17 cellular contexts compared by ENCODE assay signal in the genomic region with DNA sequence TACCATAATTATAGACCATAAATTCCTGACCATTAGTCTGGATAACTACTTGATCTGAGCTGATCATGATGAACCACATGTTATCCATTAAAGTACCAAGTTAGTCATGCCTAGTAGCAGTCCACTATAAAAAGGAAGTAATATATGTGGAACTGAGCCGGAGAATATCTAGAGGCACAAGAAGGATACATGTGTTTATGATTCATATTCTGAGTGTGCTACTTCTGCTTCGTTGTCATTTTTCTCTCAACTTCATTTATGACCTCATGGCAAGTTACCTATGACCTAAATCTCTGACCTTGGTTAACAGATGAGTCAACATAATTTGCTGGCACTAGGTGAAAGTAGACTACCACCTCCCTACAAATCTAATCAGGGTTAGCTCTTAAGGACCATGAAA. TPM values are rescaled to one million over a fixed set of nuclear protein-coding genes. Genes with fewer than 3 reads are reported as not detected.
DNase-seq lines count a peak whose midpoint lies in the region; ATAC-seq, FAIRE-seq and TF ChIP-seq lines count a peak whose summit lies in the region.
"Had no signal": no experiment of that assay in that cellular context is flagged by ENCODE, and none has a peak within 500 bp of the region (broad histone marks: within the 10 kb centered on the region; RNA-seq: fewer than 3 reads in every experiment).

No MANE protein-coding gene starts in this region.

- no peak for TF ChIP-seq RAD21 in GM12878 (IDR thresholded peaks at IDR 0.05; ENCODE audit: insufficient read depth, low read depth, low read length)

- H3K79me2 ChIP-seq in GM12878 (ENCODE audit: control insufficient read depth, insufficient read depth, low read length): no peaks in the 10 kb centered on the region

- TF ChIP-seq CTCF in NB4 (IDR thresholded peaks at IDR 0.05; ENCODE audit: low read depth, low read length) (no peak), GM12878 (IDR thresholded peaks at IDR 0.05 in 2 of 3, conservative IDR thresholded peaks at IDR 0.05 in 1 of 3; ENCODE audit: control insufficient read depth in 2 of 3, extremely low read depth in 1 of 3, insufficient read depth in 1 of 3, low read depth in 3 of 3, low read length in 3 of 3) (no peak), left lung (IDR thresholded peaks at IDR 0.05) (no peak)

- no TSS peak for BruUV-seq in GM12878 (replicated peaks; lab: Mats Ljungman, UMichigan)

- TF ChIP-seq POLR2A in NB4 (IDR thresholded peaks at IDR 0.05; ENCODE audit: extremely low read depth, insufficient read length) (no peak), GM12878 (IDR thresholded peaks at IDR 0.05; ENCODE audit: low read depth, low read length) (no peak)

- in situ Hi-C loops in GM12878 (cut with MboI): loop anchor here (10.0 kb wide), 1 partner anchor 340 kb away; no protein-coding TSS in a partner anchor

- POLR2A ChIA-PET in GM12878 (lab: Charles Lee): no interaction called here

- intact Hi-C loops in GM12878 (cut with micrococcal nuclease; ENCODE audit: unreplicated experiment): loop anchor here (10.0 kb wide), 2 partner anchors 260 to 820 kb away; no protein-coding TSS in a partner anchor
- intact Hi-C loops in left lung (cut with DNase I): no loop called here

- H4K20me1 ChIP-seq in GM12878 (ENCODE audit: control insufficient read depth, insufficient read depth): no peaks in the 10 kb centered on the region

- RAD21 ChIA-PET in GM12878 (lab: Charles Lee; ENCODE audit: unreplicated experiment): no interaction called here

- CTCF ChIA-PET in GM12878 (lab: Yijun Ruan, JAX): interaction anchor here (1.0 to 1.3 kb wide), 4 partner anchors 10 to 233 kb away, joined by 3 to 4 read pairs (median 3); no protein-coding TSS in a partner anchor

- peak; percentile 44; the same call in 2 of the 3 replicates for ATAC-seq in GM12878
- ATAC-seq in left lung: peak; percentile 51
- ATAC-seq in HG02763 (IDR thresholded peaks at IDR 0.05; ENCODE audit: unreplicated experiment): no peak
- ATAC-seq: natural killer cell had no signal

- H2AFZ ChIP-seq in GM12878 (ENCODE audit: control insufficient read depth, low read depth, low read length): no peak overlapping the region

- H3K27me3 ChIP-seq in GM12878 (replicated peaks in 1 of 2; ENCODE audit: control insufficient read depth in 2 of 2, insufficient read depth in 2 of 2, low read length in 1 of 2) (no peaks in the 10 kb centered on the region), left lung (no peaks in the 10 kb centered on the region)

- FAIRE-seq in GM12878 (lab: Jason Lieb, UNC): no peak

- TF ChIP-seq EP300 in GM12878 (IDR thresholded peaks at IDR 0.05; ENCODE audit: borderline replicate concordance in 1 of 2, control insufficient read depth in 1 of 2, low read depth in 2 of 2, low read length in 2 of 2): no peak

- H3K9me3 ChIP-seq in GM12878 (replicated peaks; ENCODE audit: control insufficient read depth, insufficient read depth, low read length) (no peaks in the 10 kb centered on the region; the same call in 2 of the 3 replicates), left lung (peaks cover 0 to 8% of the 10 kb centered on the region in 2 donors)

- peak; percentile 86 for DNase-seq in ELR (ENCODE audit: low read depth)
- DNase-seq in NB4 (ENCODE audit: low read depth): peak; percentile 16
- no peak for DNase-seq in GM12878 (ENCODE audit: low read depth, low spot score)
- no peak for DNase-seq in left lung
- no peak for DNase-seq in NCI-H82 (lab: John Stamatoyannopoulos, UW)
- DNase-seq in NCI-H128 (lab: John Stamatoyannopoulos, UW; ENCODE audit: unreplicated experiment): no peak
- no peak for DNase-seq in activated CD4-positive, alpha-beta T cell treated with anti-CD3 and anti-CD28 coated beads for 48 hours
- DNase-seq: activated CD4-positive, alpha-beta T cell treated with anti-CD3 and anti-CD28 coated beads, Interleukin-2, amount 10 ng/mL, durations not matched to agents 7 days and 5 days; activated T-cell treated with anti-CD3 and anti-CD28 coated beads, Interleukin-2, amount 50 U/mL, for 48 hours; aorta; natural killer cell; NCI-H187; NK-92 treated with Interleukin-12 subunit alpha and Interleukin-12 subunit beta, amount 100 ng/mL, for 24 hours; stimulated activated CD4-positive, alpha-beta T cell treated with anti-CD3 and anti-CD28 coated beads, Interleukin-2, amount 100 ng/mL, for 48 hours; stimulated activated naive CD4-positive, alpha-beta T cell treated with Interleukin-2 at 50 U/mL for 16 hours had no signal

- no peak overlapping the region for H3K4me2 ChIP-seq in GM12878 (ENCODE audit: control insufficient read depth, insufficient read depth)

- SMC1A ChIA-PET in GM12878 (lab: Charles Lee; ENCODE audit: uncharacterized antibody, unreplicated experiment): interaction anchor here (0.6 kb wide), 1 partner anchor 817 kb away, joined by 3 read pairs; no protein-coding TSS in a partner anchor

- H3K9ac ChIP-seq in GM12878 (ENCODE audit: control insufficient read depth, insufficient read depth, low read length): no peak overlapping the region

- H3K4me3 ChIP-seq in NB4 (ENCODE audit: low read depth, low read length): no peak overlapping the region
- H3K4me3 ChIP-seq in GM12878: no peak overlapping the region
- no peak overlapping the region for H3K4me3 ChIP-seq in left lung

- H3K4me1 ChIP-seq in GM12878 (ENCODE audit: control insufficient read depth, insufficient read depth, low read length) (no peaks in the 10 kb centered on the region), left lung (no peaks in the 10 kb centered on the region)

- 5% methylated on average over 2 of the region's 2 CpGs for WGBS in GM12878 (ENCODE audit: insufficient coverage, insufficient replicate concordance, low lambda C conversion rate, missing lambda C conversion rate)

- H3K36me3 ChIP-seq in GM12878 (ENCODE audit: control insufficient read depth in 2 of 2, insufficient read depth in 2 of 2, low read length in 1 of 2) (no peaks in the 10 kb centered on the region), left lung (no peaks in the 10 kb centered on the region)

- H3K27ac ChIP-seq in GM12878 (ENCODE audit: control insufficient read depth, insufficient read depth): no peak overlapping the region
- H3K27ac ChIP-seq in left lung: no peak overlapping the region
- H3K27ac ChIP-seq: C4-2B had no signal

TF ChIP-seq in GM12878, 131 proteins besides CTCF, POLR2A, EP300 and RAD21 (continues in another document):
- TF ChIP-seq, protein P1, sequence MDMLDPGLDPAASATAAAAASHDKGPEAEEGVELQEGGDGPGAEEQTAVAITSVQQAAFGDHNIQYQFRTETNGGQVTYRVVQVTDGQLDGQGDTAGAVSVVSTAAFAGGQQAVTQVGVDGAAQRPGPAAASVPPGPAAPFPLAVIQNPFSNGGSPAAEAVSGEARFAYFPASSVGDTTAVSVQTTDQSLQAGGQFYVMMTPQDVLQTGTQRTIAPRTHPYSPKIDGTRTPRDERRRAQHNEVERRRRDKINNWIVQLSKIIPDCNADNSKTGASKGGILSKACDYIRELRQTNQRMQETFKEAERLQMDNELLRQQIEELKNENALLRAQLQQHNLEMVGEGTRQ (IDR thresholded peaks at IDR 0.05; ENCODE audit: borderline replicate concordance, low read depth, low read length): no peak
- TF ChIP-seq STAT3 (IDR thresholded peaks at IDR 0.05; ENCODE audit: low read depth, low read length) (no peak), BACH1 (IDR thresholded peaks at IDR 0.05; ENCODE audit: borderline replicate concordance) (no peak), KLF5 (IDR thresholded peaks at IDR 0.05; ENCODE audit: partially characterized antibody) (no peak), SUPT20H (IDR thresholded peaks at IDR 0.05; ENCODE audit: borderline replicate concordance, control insufficient read depth, low read depth, low read length) (no peak), HCFC1 (IDR thresholded peaks at IDR 0.05; ENCODE audit: low read length) (no peak), CHD1 (IDR thresholded peaks at IDR 0.05; ENCODE audit: low read depth, low read length) (no peak), IKZF2 (IDR thresholded peaks at IDR 0.05) (no peak), ZNF384 (IDR thresholded peaks at IDR 0.05; ENCODE audit: borderline replicate concordance, low read depth, low read length) (no peak)
- TF ChIP-seq, protein P2, sequence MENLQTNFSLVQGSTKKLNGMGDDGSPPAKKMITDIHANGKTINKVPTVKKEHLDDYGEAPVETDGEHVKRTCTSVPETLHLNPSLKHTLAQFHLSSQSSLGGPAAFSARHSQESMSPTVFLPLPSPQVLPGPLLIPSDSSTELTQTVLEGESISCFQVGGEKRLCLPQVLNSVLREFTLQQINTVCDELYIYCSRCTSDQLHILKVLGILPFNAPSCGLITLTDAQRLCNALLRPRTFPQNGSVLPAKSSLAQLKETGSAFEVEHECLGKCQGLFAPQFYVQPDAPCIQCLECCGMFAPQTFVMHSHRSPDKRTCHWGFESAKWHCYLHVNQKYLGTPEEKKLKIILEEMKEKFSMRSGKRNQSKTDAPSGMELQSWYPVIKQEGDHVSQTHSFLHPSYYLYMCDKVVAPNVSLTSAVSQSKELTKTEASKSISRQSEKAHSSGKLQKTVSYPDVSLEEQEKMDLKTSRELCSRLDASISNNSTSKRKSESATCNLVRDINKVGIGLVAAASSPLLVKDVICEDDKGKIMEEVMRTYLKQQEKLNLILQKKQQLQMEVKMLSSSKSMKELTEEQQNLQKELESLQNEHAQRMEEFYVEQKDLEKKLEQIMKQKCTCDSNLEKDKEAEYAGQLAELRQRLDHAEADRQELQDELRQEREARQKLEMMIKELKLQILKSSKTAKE (IDR thresholded peaks at IDR 0.05; ENCODE audit: low read depth, poor library complexity, severe bottlenecking): no peak

RNA-seq across cellular contexts. Expression of a gene that starts 56.5 kb away (rescaled TPM):
- 109 and 113 TPM in 2 replicates for total RNA-seq in GM12878 (2013; cell fraction: nucleolus; rRNA removed)
- total RNA-seq in GM12878 (2014; rRNA removed) (30.8 and 31.0 TPM in 2 replicates), GM12878 (2014; rRNA removed; fragmentation: Illumina TruSeq; extraction: Trizol) (33.7 and 35.5 TPM in 2 replicates), GM12878 (2021) (45.1 and 46.5 TPM in 2 replicates), left lung (10 to 100 TPM; 57.5 to 58.1 TPM)
- 17.9 TPM for polyA plus RNA-seq in GM12878 (2011; ENCODE audit: low read depth)
- polyA plus RNA-seq in GM12878 (2011; rRNA removed) (36.3 and 43.1 TPM in 2 replicates), GM12878 (2014; fragmentation: Illumina TruSeq; extraction: Trizol) (40.2 and 45.8 TPM in 2 replicates), GM12878 (2014; fragmentation: Nextera tagmentation; extraction: Ambion mirVana) (10 to 100 TPM; 11.7 to 18.5 TPM), GM12878 (2014; rRNA removed) (27.6 and 35.8 TPM in 2 replicates), GM12878 (2016; fragmentation: Nextera tagmentation; extraction: Ambion mirVana) (10 to 100 TPM; 30.2 to 31.5 TPM)
- polyA plus RNA-seq in GM12878 (2011; cell fraction: cytosol; rRNA removed): 32.5 and 35.8 TPM in 2 replicates
- 40.3 and 47.5 TPM in 2 replicates for polyA plus RNA-seq in GM12878 (2011; cell fraction: nucleus; rRNA removed)
- polyA plus RNA-seq in GM12878 (2012): 18.0 and 24.7 TPM in 2 replicates
- polyA minus RNA-seq in GM12878 (2011; rRNA and poly(A)+ RNA removed): 95.5 and 143 TPM in 2 replicates
- polyA minus RNA-seq in GM12878 (2011; cell fraction: cytosol; rRNA and poly(A)+ RNA removed): 32.6 and 42.5 TPM in 2 replicates
- polyA minus RNA-seq in GM12878 (2011; cell fraction: nucleus; rRNA and poly(A)+ RNA removed): 43.5 and 68.0 TPM in 2 replicates

Comparison
In these comparisons a context has a peak if more than half of its experiments do, and no peak if none do; other contexts are left out.
1. DNase-seq: peak in ELR (single experiment) and NB4 (single experiment); none in GM12878 (single experiment), left lung (0 of 2), NCI-H82 (single experiment), NCI-H128 (single experiment) and activated CD4-positive, alpha-beta T cell treated with anti-CD3 and anti-CD28 coated beads for 48 hours (single experiment).